7 cellular contexts compared by ENCODE assay signal in genomic region chr5:142783601-142784291, GRCh38.
DNase-seq lines count a peak whose midpoint lies in the region; ATAC-seq lines count a peak whose summit lies in the region.

No MANE protein-coding gene starts in this region.

- H3K4me1 ChIP-seq in iPS-20b (ENCODE audit: insufficient read depth, low read length): peaks cover 24% of the 10 kb centered on the region

- no peaks in the 10 kb centered on the region for H3K27me3 ChIP-seq in iPS-20b (ENCODE audit: insufficient read depth, low read length)

- peak; percentile 34 for DNase-seq in activated gamma-delta T cell treated with anti-CD3 and anti-CD28 coated beads, Interleukin-2, amount 50 U/mL, for 16 hours (ENCODE audit: low read depth)
- DNase-seq in stimulated activated CD4-positive, alpha-beta T cell treated with anti-CD3 and anti-CD28 coated beads, Interleukin-4, amount 100 ng/mL, for 48 hours (ENCODE audit: low read depth in 2 of 2): peak; percentile 43 to 70
- no peak for DNase-seq in NCI-H2081 (lab: John Stamatoyannopoulos, UW)

- no peak overlapping the region for H3K27ac ChIP-seq in iPS-20b (ENCODE audit: low read length)

- H3K9ac ChIP-seq in iPS-20b (ENCODE audit: low read depth, low read length): peak overlapping the region; percentile 2; the same call in 1 of the 2 replicates

- H3K36me3 ChIP-seq in iPS-20b (ENCODE audit: insufficient read depth, low read depth, low read length): no peaks in the 10 kb centered on the region

- no peak overlapping the region for H3K4me3 ChIP-seq in iPS-20b (ENCODE audit: low read length)

- no peaks in the 10 kb centered on the region for H3K9me3 ChIP-seq in iPS-20b (ENCODE audit: insufficient read depth, low read depth, low read length)

- ATAC-seq in GM19395 (IDR thresholded peaks at IDR 0.05; ENCODE audit: unreplicated experiment) (peak; percentile 81), HG03097 (IDR thresholded peaks at IDR 0.05; ENCODE audit: low FRiP score, unreplicated experiment) (peak; percentile 82), HG02970 (IDR thresholded peaks at IDR 0.05; ENCODE audit: low FRiP score, unreplicated experiment) (no peak)

Comparison
In these comparisons a context has a peak if more than half of its experiments do, and no peak if none do; other contexts are left out.
1. DNase-seq: peak in activated gamma-delta T cell treated with anti-CD3 and anti-CD28 coated beads, Interleukin-2, amount 50 U/mL, for 16 hours (single experiment) and stimulated activated CD4-positive, alpha-beta T cell treated with anti-CD3 and anti-CD28 coated beads, Interleukin-4, amount 100 ng/mL, for 48 hours (2 of 2); none in NCI-H2081 (0 of 2).